Comparison of ENCODE assay signal across 1 cellular context in the genomic region with DNA sequence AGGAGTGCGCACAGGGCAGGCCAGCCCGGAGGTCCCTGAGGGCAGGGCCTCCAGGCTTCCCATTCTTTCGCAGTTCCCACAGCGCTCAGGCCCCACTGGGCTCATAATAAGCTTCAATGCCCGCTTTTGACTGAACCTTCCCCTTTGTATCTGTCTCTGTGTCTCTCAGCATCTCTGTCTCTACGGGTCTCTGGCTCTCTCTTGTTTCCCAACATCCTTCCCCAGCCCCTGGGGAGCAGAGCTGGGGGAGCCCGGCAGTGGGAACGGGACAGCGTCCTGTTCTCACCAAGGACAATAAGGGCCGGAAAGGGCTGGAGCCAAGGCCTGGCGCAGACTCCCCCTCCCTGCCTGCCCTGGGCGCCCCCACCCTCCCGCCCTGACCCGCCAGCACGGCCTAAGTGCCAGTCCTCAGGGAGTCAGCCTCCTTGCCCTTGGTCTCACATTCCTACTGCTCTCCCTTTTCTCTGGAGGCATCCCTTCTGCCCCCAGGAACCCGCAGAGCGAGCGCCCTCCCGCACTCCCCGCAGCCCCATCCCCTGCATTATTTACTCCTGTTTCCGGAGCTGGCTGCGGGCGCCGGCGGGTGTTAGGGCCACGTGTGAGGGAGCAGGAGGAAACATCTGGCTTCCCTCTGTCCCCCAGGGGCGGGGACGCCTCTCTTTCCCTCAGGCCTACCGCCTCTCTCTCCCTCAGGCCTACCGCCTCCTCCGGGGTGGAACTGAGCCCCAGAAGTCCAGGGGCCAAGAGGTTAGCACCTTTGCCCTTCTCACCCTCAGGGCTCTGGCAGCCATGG.
A peak's percentile ranks its signal among the peaks of the same experiment; 100 is the strongest.
TF ChIP-seq lines count a peak whose summit lies in the region.

No MANE protein-coding gene starts in this region.

TF ChIP-seq in HepG2, 621 proteins besides CTCF, POLR2A, EP300 and RAD21 (continued from another document):
- no peak for TF ChIP-seq TRIM24 (CRISPR knock-in tag; IDR thresholded peaks at IDR 0.05)
- no peak for TF ChIP-seq STAG1 (CRISPR knock-in tag; IDR thresholded peaks at IDR 0.05)
- TF ChIP-seq ZNF780A (CRISPR knock-in tag; IDR thresholded peaks at IDR 0.05): no peak
- 0 out of 3 replicates have a peak, but pooled peaks have one; percentile 7 for TF ChIP-seq MXI1 (IDR thresholded peaks at IDR 0.05; ENCODE audit: borderline replicate concordance, low read depth, low read length)
- TF ChIP-seq KMT2A (CRISPR knock-in tag; IDR thresholded peaks at IDR 0.05): no peak
- TF ChIP-seq, protein P1, sequence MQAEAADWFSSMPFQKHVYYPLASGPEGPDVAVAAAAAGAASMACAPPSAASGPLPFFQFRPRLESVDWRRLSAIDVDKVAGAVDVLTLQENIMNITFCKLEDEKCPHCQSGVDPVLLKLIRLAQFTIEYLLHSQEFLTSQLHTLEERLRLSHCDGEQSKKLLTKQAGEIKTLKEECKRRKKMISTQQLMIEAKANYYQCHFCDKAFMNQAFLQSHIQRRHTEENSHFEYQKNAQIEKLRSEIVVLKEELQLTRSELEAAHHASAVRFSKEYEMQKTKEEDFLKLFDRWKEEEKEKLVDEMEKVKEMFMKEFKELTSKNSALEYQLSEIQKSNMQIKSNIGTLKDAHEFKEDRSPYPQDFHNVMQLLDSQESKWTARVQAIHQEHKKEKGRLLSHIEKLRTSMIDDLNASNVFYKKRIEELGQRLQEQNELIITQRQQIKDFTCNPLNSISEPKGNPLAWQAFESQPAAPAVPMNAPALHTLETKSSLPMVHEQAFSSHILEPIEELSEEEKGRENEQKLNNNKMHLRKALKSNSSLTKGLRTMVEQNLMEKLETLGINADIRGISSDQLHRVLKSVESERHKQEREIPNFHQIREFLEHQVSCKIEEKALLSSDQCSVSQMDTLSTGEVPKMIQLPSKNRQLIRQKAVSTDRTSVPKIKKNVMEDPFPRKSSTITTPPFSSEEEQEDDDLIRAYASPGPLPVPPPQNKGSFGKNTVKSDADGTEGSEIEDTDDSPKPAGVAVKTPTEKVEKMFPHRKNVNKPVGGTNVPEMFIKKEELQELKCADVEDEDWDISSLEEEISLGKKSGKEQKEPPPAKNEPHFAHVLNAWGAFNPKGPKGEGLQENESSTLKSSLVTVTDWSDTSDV (CRISPR knock-in tag; IDR thresholded peaks at IDR 0.05): 0 out of 2 replicates have a peak, but pooled peaks have one; percentile 17
- no peak for TF ChIP-seq CHCHD3 (CRISPR knock-in tag; IDR thresholded peaks at IDR 0.05)
- TF ChIP-seq ZNF792 (CRISPR knock-in tag; IDR thresholded peaks at IDR 0.05): no peak
- peak; percentile 35; the same call in 1 of the 2 replicates for TF ChIP-seq TBX2 (CRISPR knock-in tag; IDR thresholded peaks at IDR 0.05; ENCODE audit: borderline replicate concordance)
- TF ChIP-seq ZNF543 (CRISPR knock-in tag; IDR thresholded peaks at IDR 0.05): no peak
